ENCODE assay signal across 8 cellular contexts in the genomic region with DNA sequence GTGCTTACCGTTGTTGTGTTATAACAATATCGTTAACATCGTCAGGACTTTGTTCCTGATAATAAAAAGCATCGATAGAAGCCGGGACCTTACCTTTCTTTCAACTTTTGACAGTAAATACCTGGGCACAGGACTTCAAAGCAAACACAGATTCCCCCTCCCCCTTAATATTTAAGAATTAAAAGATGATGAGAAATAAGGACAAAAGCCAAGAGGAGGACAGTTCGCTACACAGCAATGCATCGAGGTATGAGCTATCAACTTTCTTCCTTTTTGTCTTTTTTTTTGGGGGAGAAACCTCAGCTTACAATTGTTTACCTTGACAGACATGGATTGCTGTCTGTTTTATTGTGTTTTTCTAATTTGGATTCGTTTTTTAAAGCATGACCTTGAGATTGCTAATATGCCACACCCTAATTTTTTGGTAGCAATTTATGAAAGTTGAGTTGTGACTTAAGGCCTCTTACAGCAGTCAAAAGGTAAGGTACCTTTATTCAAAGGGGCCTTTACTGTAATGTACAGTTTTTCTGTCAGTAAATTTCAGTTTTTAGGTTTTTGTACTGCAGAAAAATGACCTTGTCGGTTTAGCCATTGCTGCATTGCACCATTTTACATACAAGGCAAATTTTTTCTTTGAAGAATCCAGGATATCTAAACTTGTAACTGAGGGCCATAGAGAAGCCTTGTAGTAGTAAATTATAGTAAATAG.
DNase-seq lines count a peak whose midpoint lies in the region; ATAC-seq and TF ChIP-seq lines count a peak whose summit lies in the region.

No MANE protein-coding gene starts in this region.

- H3K9me3 ChIP-seq in SK-N-MC (ENCODE audit: low read depth, low read length), result no peaks in the 10 kb centered on the region

- peaks cover 67% of the 10 kb centered on the region for H3K36me3 ChIP-seq in SK-N-MC (ENCODE audit: insufficient read depth, low read length)

- H3K4me3 ChIP-seq in SK-N-MC (peak overlapping the region; percentile 91), fibroblast of mammary gland (ENCODE audit: control insufficient read depth, low read depth, low read length) (peak overlapping the region; percentile 83), retinal pigment epithelial cell (ENCODE audit: low read length) (peak overlapping the region; percentile 64)

- peak in 2 of 3 experiments; percentile 38 to 76 for DNase-seq in NCI-H1417 (lab: John Stamatoyannopoulos, UW)
- DNase-seq in NCI-H1417 treated with DMSO at 0.1 percent for 48 hours (lab: John Stamatoyannopoulos, UW), result no peak
- no peak for DNase-seq in SK-N-MC (ENCODE audit: low read depth, low spot score)
- DNase-seq in fibroblast of mammary gland (ENCODE audit: low read depth), result no peak
- DNase-seq in retinal pigment epithelial cell (ENCODE audit: low read depth), result no peak
- DNase-seq in NCI-H1105 treated with DMSO at 0.1 percent for 48 hours (lab: John Stamatoyannopoulos, UW), result no peak
- no peak for DNase-seq in foreskin melanocyte

- no peak for TF ChIP-seq CTCF in fibroblast of mammary gland (conservative IDR thresholded peaks at IDR 0.05; ENCODE audit: control insufficient read depth, insufficient read depth, low read depth, low read length)
- no peak for TF ChIP-seq CTCF in retinal pigment epithelial cell (conservative IDR thresholded peaks at IDR 0.05; ENCODE audit: low read depth, low read length)

- H3K9ac ChIP-seq in SK-N-MC (ENCODE audit: insufficient read length), result peak overlapping the region; percentile 95

- no peak for ATAC-seq in HG03025 (IDR thresholded peaks at IDR 0.05; ENCODE audit: low FRiP score, unreplicated experiment)

- H3K27ac ChIP-seq in SK-N-MC, result peak overlapping the region; percentile 100

Comparison
In these comparisons a context has a peak if more than half of its experiments do, and no peak if none do; other contexts are left out.
1. DNase-seq: peak in NCI-H1417 (2 of 3); none in NCI-H1417 treated with DMSO at 0.1 percent for 48 hours (single experiment), SK-N-MC (single experiment), fibroblast of mammary gland (single experiment), retinal pigment epithelial cell (single experiment), NCI-H1105 treated with DMSO at 0.1 percent for 48 hours (single experiment) and foreskin melanocyte (single experiment).
2. Peak in every context shown above with its lines, with median percentiles within 50 percentile points of each other: H3K4me3 ChIP-seq.